ENCODE assay signal across 1 cellular context in genomic region chr19:48441360-48442050, GRCh38.
A peak's percentile ranks its signal among the peaks of the same experiment; 100 is the strongest.
TF ChIP-seq lines count a peak whose summit lies in the region.

No MANE protein-coding gene starts in this region.

TF ChIP-seq in K562, 482 proteins besides CTCF, POLR2A, EP300 and RAD21:
- peak; percentile 80; the same call in 1 of the 2 replicates for TF ChIP-seq ADNP (tag; IDR thresholded peaks at IDR 0.05)
- no peak for TF ChIP-seq ZNF77 (CRISPR knock-in tag; IDR thresholded peaks at IDR 0.05)
- peak; percentile 90 for TF ChIP-seq BCOR (IDR thresholded peaks at IDR 0.05)
- TF ChIP-seq RBM25 (IDR thresholded peaks at IDR 0.05; ENCODE audit: low read depth, low read length, severe bottlenecking) = peak; percentile 78
- no peak for TF ChIP-seq BACH1 (tag; IDR thresholded peaks at IDR 0.05)
- peak; percentile 89 for TF ChIP-seq ZNF121 (CRISPR knock-in tag; conservative IDR thresholded peaks at IDR 0.05)
- TF ChIP-seq KDM1A (IDR thresholded peaks at IDR 0.05) = peak; percentile 42 to 70; a peak in 3 of 4 replicates
- no peak for TF ChIP-seq ZNF197 (CRISPR knock-in tag; IDR thresholded peaks at IDR 0.05; ENCODE audit: low read depth)
